ENCODE assay signal across 8 cellular contexts in genomic region chr1:50959303-50959912, GRCh38. TPM values are rescaled to one million over a fixed set of nuclear protein-coding genes. Genes with fewer than 3 reads are reported as not detected.
DNase-seq lines count a peak whose midpoint lies in the region; ATAC-seq and TF ChIP-seq lines count a peak whose summit lies in the region.

No MANE protein-coding gene starts in this region.

- H3K36me3 ChIP-seq in Panc1 (ENCODE audit: control insufficient read depth, insufficient read depth, low read length) (peaks cover 5% of the 10 kb centered on the region; the same call in 1 of the 2 replicates), lung (ENCODE audit: control insufficient read depth in 2 of 2, insufficient read depth in 2 of 2, low read length in 2 of 2) (peaks cover 0 to 2% of the 10 kb centered on the region in 2 donors), transverse colon (no peaks in the 10 kb centered on the region)

- H3K27me3 Mint-ChIP-seq in HFFc6 (ENCODE audit: insufficient read depth), result no peaks in the 10 kb centered on the region

- H3K36me3 Mint-ChIP-seq in HFFc6 (ENCODE audit: low read depth), result no peaks in the 10 kb centered on the region

- peak; percentile 49 for DNase-seq in SIG-M5 treated with dmso at 0.1 percent for 504 hours (lab: John Stamatoyannopoulos, UW; ENCODE audit: unreplicated experiment)
- no peak for DNase-seq in SIG-M5 (lab: John Stamatoyannopoulos, UW)
- DNase-seq in HFFc6, result peak; percentile 46
- DNase-seq in Panc1 (ENCODE audit: low read depth, low spot score), result no peak
- DNase-seq in cerebellar cortex (ENCODE audit: low spot score), result peak; percentile 37
- peak; percentile 31 for DNase-seq in lung (ENCODE audit: low spot score)
- DNase-seq in transverse colon, result peak; percentile 35

- TF ChIP-seq CTCF in HFFc6 (IDR thresholded peaks at IDR 0.05), result no peak
- no peak for TF ChIP-seq CTCF in Panc1 (IDR thresholded peaks at IDR 0.05)
- TF ChIP-seq CTCF in lung (IDR thresholded peaks at IDR 0.05; ENCODE audit: control extremely low read depth, extremely low read depth), result no peak
- no peak for TF ChIP-seq CTCF in transverse colon (IDR thresholded peaks at IDR 0.05)

- H3K9me3 ChIP-seq in Panc1 (ENCODE audit: control insufficient read depth, insufficient read depth, low read depth, low read length) (no peaks in the 10 kb centered on the region), lung (ENCODE audit: control insufficient read depth in 2 of 2, insufficient read depth in 1 of 2, low read length in 1 of 2) (no peaks in the 10 kb centered on the region), transverse colon (no peaks in the 10 kb centered on the region)

- ATAC-seq in Panc1, result peak; percentile 61
- no peak for ATAC-seq in lung (ENCODE audit: insufficient read depth, low FRiP score)
- ATAC-seq in HG02610 (IDR thresholded peaks at IDR 0.05; ENCODE audit: unreplicated experiment), result no peak

- TF ChIP-seq POLR2A in transverse colon (IDR thresholded peaks at IDR 0.05), result no peak

- CTCF ChIA-PET in Panc1 (lab: Charles Lee), result no interaction called here

- TF ChIP-seq EP300 in transverse colon (IDR thresholded peaks at IDR 0.05; ENCODE audit: low read depth), result no peak

- H3K27ac ChIP-seq in Panc1 (ENCODE audit: low read length) (peak overlapping the region; percentile 93), lung (ENCODE audit: low read depth in 1 of 2, low read length in 1 of 2) (peak overlapping the region; percentile 85 to 91), transverse colon (peak overlapping the region; percentile 84 to 97 (median 88))

- peak overlapping the region; percentile 73 for H3K27ac Mint-ChIP-seq in HFFc6

- H3K4me1 Mint-ChIP-seq in HFFc6 (ENCODE audit: low read depth), result peaks cover 30% of the 10 kb centered on the region

- H3K4me3 ChIP-seq in Panc1 (ENCODE audit: low read depth in 2 of 2, low read length in 2 of 2) (peak overlapping the region; percentile 95 to 97), lung (peak overlapping the region; percentile 97), transverse colon (peak overlapping the region; percentile 56 to 82 (median 69))

- WGBS in lung, 2 donors, result 0 to 1% methylated on average over 36 to 38 of the region's 38 CpGs
- 1% methylated on average over 13 to 29 of the region's 38 CpGs for WGBS in transverse colon (ENCODE audit: low coverage in 1 of 2), 2 donors

- no TSS peak for BruUV-seq in Panc1 (replicated peaks; lab: Mats Ljungman, UMichigan)

- H3K4me1 ChIP-seq in Panc1 (ENCODE audit: control insufficient read depth, insufficient read depth, low read length) (peaks cover 8% of the 10 kb centered on the region; the same call in 1 of the 2 replicates), lung (ENCODE audit: control insufficient read depth in 2 of 2, insufficient read depth in 2 of 2, low read length in 2 of 2) (peaks cover 0 to 2% of the 10 kb centered on the region in 2 donors), transverse colon (peaks cover 9 to 31% (median 14%) of the 10 kb centered on the region in 4 donors)

- in situ Hi-C loops in Panc1 (cut with HindIII; ENCODE audit: low pct_unique_long_range_greater_than_20kb, low sequenced_read_pairs) (no loop called here), transverse colon (cut with MboI; ENCODE audit: low pct_ligation_motif_present in 1 of 4, low pct_unique_long_range_greater_than_20kb in 1 of 4, low sequenced_read_pairs in 3 of 4) (no loop called here)

- peak overlapping the region; percentile 93 for H3K4me3 Mint-ChIP-seq in HFFc6

- POLR2A ChIA-PET in Panc1 (lab: Charles Lee), result no interaction called here

- H3K27me3 ChIP-seq in Panc1 (ENCODE audit: control insufficient read depth, insufficient read depth, low read length) (no peaks in the 10 kb centered on the region), lung (ENCODE audit: control insufficient read depth, insufficient read depth) (no peaks in the 10 kb centered on the region), transverse colon (no peaks in the 10 kb centered on the region)

- no peaks in the 10 kb centered on the region for H3K9me3 Mint-ChIP-seq in HFFc6

- intact Hi-C loops in Panc1 (cut with micrococcal nuclease; ENCODE audit: unreplicated experiment) (no loop called here), transverse colon (cut with DNase I; ENCODE audit: low total_unique reads) (no loop called here)

RNA-seq across cellular contexts. Expression of gene FAF1, which starts 0.7 kb away (rescaled TPM):
- total RNA-seq in HFFc6 (2021; fragmentation: NEBNext Ultra II Directional; extraction: Animal tissue kit (Norgen Biotek cat#: 25700)), result 10 to 100 TPM; 60.1 to 79.1 (median 67.8) TPM
- total RNA-seq in Panc1 (2021; ENCODE audit: unreplicated experiment) (101 TPM), lung (10 to 100 TPM; 46.2 to 51.6 TPM), transverse colon (10 to 100 TPM; 25.1 to 74.6 (median 37.2) TPM)
- polyA plus RNA-seq in Panc1 (2012; ENCODE audit: insufficient read length), result 39.7 TPM
- polyA plus RNA-seq in lung, result 10 to 100 TPM; 27.2 to 27.9 TPM

RNA-seq across cellular contexts. Expression of gene CDKN2C, which starts 10.6 kb away (rescaled TPM):
- total RNA-seq in HFFc6 (2021; fragmentation: NEBNext Ultra II Directional; extraction: Animal tissue kit (Norgen Biotek cat#: 25700)), result 10 to 100 TPM; 13.1 to 26.7 (median 24.9) TPM
- 50.4 TPM for total RNA-seq in Panc1 (2021; ENCODE audit: unreplicated experiment)
- 32.4 TPM for polyA plus RNA-seq in Panc1 (2012; ENCODE audit: insufficient read length)
- 1 to 10 TPM; 7.7 to 8.9 TPM for total RNA-seq in lung
- 1 to 10 TPM; 5.7 to 7.4 TPM for polyA plus RNA-seq in lung
- total RNA-seq in transverse colon, result 10 to 100 TPM in 1 of 4 donors, 1 to 10 TPM in 2, not detected in 1; 6.7 to 10.3 (median 7.4) TPM

Comparison
In these comparisons a context has a peak if more than half of its experiments do, and no peak if none do; other contexts are left out.
1. DNase-seq: peak in SIG-M5 treated with dmso at 0.1 percent for 504 hours (single experiment), HFFc6 (single experiment), cerebellar cortex (single experiment), lung (single experiment) and transverse colon (single experiment); none in SIG-M5 (single experiment) and Panc1 (single experiment).
2. Peak in every context shown above with its lines, with median percentiles within 50 percentile points of each other: H3K27ac ChIP-seq and H3K4me3 ChIP-seq.